Comparison of ENCODE assay signal across 8 cellular contexts in the genomic region with DNA sequence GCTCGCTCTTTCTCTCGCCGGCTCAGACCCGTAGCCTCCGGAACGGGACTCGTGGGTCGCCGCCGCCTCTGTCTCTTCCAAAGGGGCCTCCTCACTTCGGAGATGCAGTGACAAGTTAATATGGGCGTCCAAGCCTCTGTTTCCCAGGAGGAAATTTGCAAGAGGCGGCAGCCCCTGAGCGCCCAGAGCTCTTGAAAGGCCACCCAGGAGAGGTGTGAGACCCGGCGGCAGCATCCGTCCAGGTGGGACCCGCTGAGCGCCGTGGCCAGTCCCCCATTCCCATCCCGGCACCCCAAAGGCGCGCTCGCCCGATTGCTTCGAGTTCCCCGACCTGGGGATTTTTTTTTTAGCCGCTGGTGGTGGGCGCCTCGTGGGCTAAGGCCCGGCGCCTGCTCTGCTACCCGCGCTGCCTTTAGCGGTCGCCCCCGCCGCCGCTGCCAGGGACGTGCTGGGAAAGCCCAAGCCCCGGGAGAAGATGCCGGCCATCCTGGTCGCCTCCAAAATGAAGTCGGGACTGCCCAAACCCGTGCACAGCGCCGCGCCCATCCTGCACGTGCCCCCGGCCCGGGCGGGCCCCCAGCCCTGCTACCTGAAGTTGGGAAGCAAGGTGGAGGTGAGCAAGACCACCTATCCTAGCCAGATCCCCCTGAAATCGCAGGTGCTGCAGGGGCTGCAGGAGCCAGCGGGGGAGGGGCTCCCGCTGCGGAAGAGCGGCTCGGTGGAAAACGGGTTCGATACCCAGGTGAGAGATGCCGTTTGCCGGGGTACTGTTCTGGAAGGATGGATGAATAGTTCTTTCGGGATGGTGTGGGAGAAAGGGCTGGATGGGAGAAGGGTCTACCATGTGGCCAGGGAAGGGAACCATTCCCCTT. TPM values are rescaled to one million over a fixed set of nuclear protein-coding genes. Genes with fewer than 3 reads are reported as not detected.
DNase-seq lines count a peak whose midpoint lies in the region; ATAC-seq and TF ChIP-seq lines count a peak whose summit lies in the region.

No MANE protein-coding gene starts in this region.

- H3K36me3 Mint-ChIP-seq in activated T-helper 17 cell treated with anti-CD3 and anti-CD28 coated beads, Interleukin-2, amount 50 U/mL, for 72 hours (ENCODE audit: low read depth) = no peaks in the 10 kb centered on the region
- H3K36me3 Mint-ChIP-seq in stimulated activated naive CD8-positive, alpha-beta T cell treated with anti-CD3 and anti-CD28 coated beads, Interleukin-15, Interleukin-2, amounts not matched to agents 100 ng/mL and 50 ng/mL, for 24 hours (ENCODE audit: low read depth) = no peaks in the 10 kb centered on the region

- no peak for ATAC-seq in activated T-helper 17 cell treated with anti-CD3 and anti-CD28 coated beads, Interleukin-2, amount 50 U/mL, for 72 hours (replicated peaks)
- ATAC-seq in HG03520 (IDR thresholded peaks at IDR 0.05; ENCODE audit: unreplicated experiment) = no peak
- no peak for ATAC-seq in GM18873 (IDR thresholded peaks at IDR 0.05; ENCODE audit: low FRiP score, unreplicated experiment)

- no peak overlapping the region for H3K9ac ChIP-seq in iPS-20b (ENCODE audit: low read depth, low read length)

- peaks cover 59% of the 10 kb centered on the region for H3K27me3 ChIP-seq in iPS-20b (ENCODE audit: insufficient read depth, low read length)

- DNase-seq in COLO668 (lab: John Stamatoyannopoulos, UW; ENCODE audit: unreplicated experiment) (peak; percentile 47), cortex of kidney (lab: John Stamatoyannopoulos, UW) (no peak)

- CTCF ChIA-PET in HEK293 (lab: Yijun Ruan, JAX) = interaction anchor here (0.6 kb wide), 1 partner anchor 148 kb away, joined by 4 read pairs; no protein-coding TSS in a partner anchor

- H3K4me1 ChIP-seq in HEK293 (ENCODE audit: control insufficient read depth, insufficient read depth, low read length) (no peaks in the 10 kb centered on the region), iPS-20b (ENCODE audit: insufficient read depth, low read length) (peaks cover 6% of the 10 kb centered on the region)

- H3K4me1 Mint-ChIP-seq in activated T-helper 17 cell treated with anti-CD3 and anti-CD28 coated beads, Interleukin-2, amount 50 U/mL, for 72 hours = peaks cover 14% of the 10 kb centered on the region
- peaks cover 31% of the 10 kb centered on the region for H3K4me1 Mint-ChIP-seq in stimulated activated naive CD8-positive, alpha-beta T cell treated with anti-CD3 and anti-CD28 coated beads, Interleukin-15, Interleukin-2, amounts not matched to agents 100 ng/mL and 50 ng/mL, for 24 hours (ENCODE audit: low read depth)

- H3K4me3 ChIP-seq in HEK293 (ENCODE audit: low read depth, low read length) (peak overlapping the region; percentile 57), iPS-20b (ENCODE audit: low read length) (peak overlapping the region; percentile 72)

- TF ChIP-seq CTCF in HEK293 (tag by site-specific recombination; IDR thresholded peaks at IDR 0.05) = no peak

- H3K9me3 Mint-ChIP-seq in activated T-helper 17 cell treated with anti-CD3 and anti-CD28 coated beads, Interleukin-2, amount 50 U/mL, for 72 hours = no peaks in the 10 kb centered on the region
- H3K9me3 Mint-ChIP-seq in stimulated activated naive CD8-positive, alpha-beta T cell treated with anti-CD3 and anti-CD28 coated beads, Interleukin-15, Interleukin-2, amounts not matched to agents 100 ng/mL and 50 ng/mL, for 24 hours = no peaks in the 10 kb centered on the region

- H3K9me3 ChIP-seq in HEK293 (ENCODE audit: control insufficient read depth, insufficient read depth, low read depth, low read length) (no peaks in the 10 kb centered on the region), iPS-20b (ENCODE audit: insufficient read depth, low read depth, low read length) (no peaks in the 10 kb centered on the region)

- POLR2A ChIA-PET in HEK293 (lab: Yijun Ruan, JAX) = interaction anchor here (1.6 kb wide), 1 partner anchor 10 kb away, joined by 5 read pairs; no protein-coding TSS in a partner anchor

- H3K27ac ChIP-seq in HEK293 (ENCODE audit: extremely low read depth, low read depth, low read length) (no peak overlapping the region), iPS-20b (ENCODE audit: low read length) (no peak overlapping the region)

- no peak overlapping the region for H3K27ac Mint-ChIP-seq in activated T-helper 17 cell treated with anti-CD3 and anti-CD28 coated beads, Interleukin-2, amount 50 U/mL, for 72 hours
- no peak overlapping the region for H3K27ac Mint-ChIP-seq in stimulated activated naive CD8-positive, alpha-beta T cell treated with anti-CD3 and anti-CD28 coated beads, Interleukin-15, Interleukin-2, amounts not matched to agents 100 ng/mL and 50 ng/mL, for 24 hours

- H3K36me3 ChIP-seq in HEK293 (ENCODE audit: control insufficient read depth in 2 of 2, insufficient read depth in 1 of 2, low read length in 2 of 2) (no peaks in the 10 kb centered on the region), iPS-20b (ENCODE audit: insufficient read depth, low read depth, low read length) (no peaks in the 10 kb centered on the region)

- peak overlapping the region; percentile 94 for H3K4me3 Mint-ChIP-seq in activated T-helper 17 cell treated with anti-CD3 and anti-CD28 coated beads, Interleukin-2, amount 50 U/mL, for 72 hours
- H3K4me3 Mint-ChIP-seq in stimulated activated naive CD8-positive, alpha-beta T cell treated with anti-CD3 and anti-CD28 coated beads, Interleukin-15, Interleukin-2, amounts not matched to agents 100 ng/mL and 50 ng/mL, for 24 hours = peak overlapping the region; percentile 79

- H3K27me3 Mint-ChIP-seq in activated T-helper 17 cell treated with anti-CD3 and anti-CD28 coated beads, Interleukin-2, amount 50 U/mL, for 72 hours = peaks cover 16% of the 10 kb centered on the region
- peaks cover 48% of the 10 kb centered on the region for H3K27me3 Mint-ChIP-seq in stimulated activated naive CD8-positive, alpha-beta T cell treated with anti-CD3 and anti-CD28 coated beads, Interleukin-15, Interleukin-2, amounts not matched to agents 100 ng/mL and 50 ng/mL, for 24 hours

TF ChIP-seq in HEK293, 187 proteins besides CTCF, POLR2A, EP300 and RAD21:
- no peak for TF ChIP-seq GLIS1 (tag by site-specific recombination; IDR thresholded peaks at IDR 0.05)
- TF ChIP-seq ZNF335 (tag by site-specific recombination; conservative IDR thresholded peaks at IDR 0.05) = peak; percentile 18
TF ChIP-seq in HEK293: peak in this region for 1.

RNA-seq across cellular contexts. Expression of gene NAV2, which starts 0.8 kb away (rescaled TPM):
- under 1 TPM; 0.37 to 0.58 TPM for total RNA-seq in activated T-helper 17 cell treated with anti-CD3 and anti-CD28 coated beads, Interleukin-2, amount 50 U/mL, for 72 hours
